Comparison of ENCODE assay signal across 1 cellular context in the genomic region with DNA sequence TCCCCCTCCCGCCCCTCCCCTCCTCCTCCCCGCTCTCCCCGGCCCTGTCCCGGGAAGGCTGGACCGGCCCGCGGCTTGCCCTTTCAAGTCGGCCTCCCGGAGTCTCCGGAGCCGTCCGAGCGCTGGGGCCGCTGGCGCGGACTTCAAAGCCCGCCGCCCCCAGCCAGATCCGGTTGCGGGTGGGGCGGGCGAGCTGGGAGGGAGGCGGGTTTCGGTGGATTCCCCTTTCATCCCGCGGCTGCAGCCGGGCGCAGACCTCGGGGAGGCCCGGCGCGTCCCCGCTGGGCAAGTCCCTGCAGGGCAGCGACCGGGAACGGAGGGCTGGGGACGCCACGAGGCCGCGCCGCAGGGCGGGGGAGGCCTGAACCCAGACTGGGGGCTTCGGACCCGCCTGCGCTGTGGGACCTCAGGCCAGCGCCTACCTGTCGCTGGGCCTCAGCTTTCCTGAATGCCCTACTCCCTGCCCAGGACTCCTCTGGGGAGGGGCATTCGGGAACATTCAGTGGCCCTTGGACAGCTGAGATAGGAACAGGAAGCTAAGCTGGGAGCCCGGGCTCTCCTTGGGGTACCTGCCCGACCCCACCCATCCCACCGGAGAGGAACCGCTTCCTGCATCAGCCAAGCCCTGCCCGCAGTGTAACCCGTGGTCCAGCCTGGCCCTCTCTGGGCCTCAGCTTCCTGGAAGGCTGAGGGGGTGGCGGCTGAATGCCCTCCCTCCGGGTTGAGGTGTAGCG.
TF ChIP-seq lines count a peak whose summit lies in the region.

No MANE protein-coding gene starts in this region.

TF ChIP-seq in HepG2, 621 proteins besides CTCF, POLR2A, EP300 and RAD21 (continues in another document):
- peak; percentile 41; the same call in 1 of the 2 replicates for TF ChIP-seq ZNF773 (CRISPR knock-in tag; IDR thresholded peaks at IDR 0.05; ENCODE audit: borderline replicate concordance)
- TF ChIP-seq POLR2AphosphoS2 (IDR thresholded peaks at IDR 0.05; ENCODE audit: low read depth, low read length), result no peak
- peak; percentile 60; the same call in 1 of the 2 replicates for TF ChIP-seq ZMYM3 (CRISPR knock-in tag; IDR thresholded peaks at IDR 0.05)
- TF ChIP-seq HNRNPK (IDR thresholded peaks at IDR 0.05; ENCODE audit: low read depth, low read length, poor library complexity, severe bottlenecking), result peak; percentile 97
- TF ChIP-seq ZNF720 (CRISPR knock-in tag; IDR thresholded peaks at IDR 0.05), result no peak
- TF ChIP-seq, protein P1, sequence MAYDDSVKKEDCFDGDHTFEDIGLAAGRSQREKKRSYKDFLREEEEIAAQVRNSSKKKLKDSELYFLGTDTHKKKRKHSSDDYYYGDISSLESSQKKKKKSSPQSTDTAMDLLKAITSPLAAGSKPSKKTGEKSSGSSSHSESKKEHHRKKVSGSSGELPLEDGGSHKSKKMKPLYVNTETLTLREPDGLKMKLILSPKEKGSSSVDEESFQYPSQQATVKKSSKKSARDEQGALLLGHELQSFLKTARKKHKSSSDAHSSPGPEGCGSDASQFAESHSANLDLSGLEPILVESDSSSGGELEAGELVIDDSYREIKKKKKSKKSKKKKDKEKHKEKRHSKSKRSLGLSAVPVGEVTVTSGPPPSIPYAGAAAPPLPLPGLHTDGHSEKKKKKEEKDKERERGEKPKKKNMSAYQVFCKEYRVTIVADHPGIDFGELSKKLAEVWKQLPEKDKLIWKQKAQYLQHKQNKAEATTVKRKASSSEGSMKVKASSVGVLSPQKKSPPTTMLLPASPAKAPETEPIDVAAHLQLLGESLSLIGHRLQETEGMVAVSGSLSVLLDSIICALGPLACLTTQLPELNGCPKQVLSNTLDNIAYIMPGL (CRISPR knock-in tag; IDR thresholded peaks at IDR 0.05; ENCODE audit: borderline replicate concordance in 1 of 2, low read depth in 1 of 2), result peak; percentile 58 to 71; a peak in 2 of 4 replicates
- TF ChIP-seq ATF7-NPFF (CRISPR knock-in tag; IDR thresholded peaks at IDR 0.05; ENCODE audit: low read depth), result no peak; the same call in 1 of the 2 replicates
- no peak for TF ChIP-seq NBN (conservative IDR thresholded peaks at IDR 0.05)
- TF ChIP-seq FLYWCH1 (CRISPR knock-in tag; IDR thresholded peaks at IDR 0.05), result peak; percentile 45; the same call in 1 of the 2 replicates
- TF ChIP-seq, protein P2, sequence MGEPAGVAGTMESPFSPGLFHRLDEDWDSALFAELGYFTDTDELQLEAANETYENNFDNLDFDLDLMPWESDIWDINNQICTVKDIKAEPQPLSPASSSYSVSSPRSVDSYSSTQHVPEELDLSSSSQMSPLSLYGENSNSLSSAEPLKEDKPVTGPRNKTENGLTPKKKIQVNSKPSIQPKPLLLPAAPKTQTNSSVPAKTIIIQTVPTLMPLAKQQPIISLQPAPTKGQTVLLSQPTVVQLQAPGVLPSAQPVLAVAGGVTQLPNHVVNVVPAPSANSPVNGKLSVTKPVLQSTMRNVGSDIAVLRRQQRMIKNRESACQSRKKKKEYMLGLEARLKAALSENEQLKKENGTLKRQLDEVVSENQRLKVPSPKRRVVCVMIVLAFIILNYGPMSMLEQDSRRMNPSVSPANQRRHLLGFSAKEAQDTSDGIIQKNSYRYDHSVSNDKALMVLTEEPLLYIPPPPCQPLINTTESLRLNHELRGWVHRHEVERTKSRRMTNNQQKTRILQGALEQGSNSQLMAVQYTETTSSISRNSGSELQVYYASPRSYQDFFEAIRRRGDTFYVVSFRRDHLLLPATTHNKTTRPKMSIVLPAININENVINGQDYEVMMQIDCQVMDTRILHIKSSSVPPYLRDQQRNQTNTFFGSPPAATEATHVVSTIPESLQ (CRISPR knock-in tag; conservative IDR thresholded peaks at IDR 0.05), result no peak
- TF ChIP-seq, protein P3, sequence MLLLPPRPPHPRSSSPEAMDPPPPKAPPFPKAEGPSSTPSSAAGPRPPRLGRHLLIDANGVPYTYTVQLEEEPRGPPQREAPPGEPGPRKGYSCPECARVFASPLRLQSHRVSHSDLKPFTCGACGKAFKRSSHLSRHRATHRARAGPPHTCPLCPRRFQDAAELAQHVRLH (CRISPR knock-in tag; IDR thresholded peaks at IDR 0.05; ENCODE audit: borderline replicate concordance, low read depth), result no peak; the same call in 1 of the 2 replicates
- peak; percentile 42; the same call in 1 of the 2 replicates for TF ChIP-seq ZNF232 (CRISPR knock-in tag; IDR thresholded peaks at IDR 0.05; ENCODE audit: borderline replicate concordance)
- no peak; the same call in 1 of the 2 replicates for TF ChIP-seq ZNF652 (CRISPR knock-in tag; IDR thresholded peaks at IDR 0.05; ENCODE audit: borderline replicate concordance, low read depth)
- peak; percentile 77; the same call in 1 of the 2 replicates for TF ChIP-seq MEIS1 (CRISPR knock-in tag; IDR thresholded peaks at IDR 0.05; ENCODE audit: borderline replicate concordance)
- TF ChIP-seq, protein P4, sequence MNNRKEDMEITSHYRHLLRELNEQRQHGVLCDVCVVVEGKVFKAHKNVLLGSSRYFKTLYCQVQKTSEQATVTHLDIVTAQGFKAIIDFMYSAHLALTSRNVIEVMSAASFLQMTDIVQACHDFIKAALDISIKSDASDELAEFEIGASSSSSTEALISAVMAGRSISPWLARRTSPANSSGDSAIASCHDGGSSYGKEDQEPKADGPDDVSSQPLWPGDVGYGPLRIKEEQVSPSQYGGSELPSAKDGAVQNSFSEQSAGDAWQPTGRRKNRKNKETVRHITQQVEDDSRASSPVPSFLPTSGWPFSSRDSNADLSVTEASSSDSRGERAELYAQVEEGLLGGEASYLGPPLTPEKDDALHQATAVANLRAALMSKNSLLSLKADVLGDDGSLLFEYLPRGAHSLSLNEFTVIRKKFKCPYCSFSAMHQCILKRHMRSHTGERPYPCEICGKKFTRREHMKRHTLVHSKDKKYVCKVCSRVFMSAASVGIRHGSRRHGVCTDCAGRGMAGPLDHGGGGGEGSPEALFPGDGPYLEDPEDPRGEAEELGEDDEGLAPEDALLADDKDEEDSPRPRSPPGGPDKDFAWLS (CRISPR knock-in tag; IDR thresholded peaks at IDR 0.05; ENCODE audit: borderline replicate concordance), result 0 out of 2 replicates have a peak, but pooled peaks have one; percentile 75
- TF ChIP-seq ZNF549 (CRISPR knock-in tag; IDR thresholded peaks at IDR 0.05), result no peak
- TF ChIP-seq ZNF589 (CRISPR knock-in tag; conservative IDR thresholded peaks at IDR 0.05), result peak; percentile 84; the same call in 1 of the 2 replicates
- no peak for TF ChIP-seq ZNF558 (CRISPR knock-in tag; IDR thresholded peaks at IDR 0.05; ENCODE audit: borderline replicate concordance)
- peak; percentile 86 for TF ChIP-seq HOXA3 (CRISPR knock-in tag; IDR thresholded peaks at IDR 0.05)
- TF ChIP-seq, protein P5, sequence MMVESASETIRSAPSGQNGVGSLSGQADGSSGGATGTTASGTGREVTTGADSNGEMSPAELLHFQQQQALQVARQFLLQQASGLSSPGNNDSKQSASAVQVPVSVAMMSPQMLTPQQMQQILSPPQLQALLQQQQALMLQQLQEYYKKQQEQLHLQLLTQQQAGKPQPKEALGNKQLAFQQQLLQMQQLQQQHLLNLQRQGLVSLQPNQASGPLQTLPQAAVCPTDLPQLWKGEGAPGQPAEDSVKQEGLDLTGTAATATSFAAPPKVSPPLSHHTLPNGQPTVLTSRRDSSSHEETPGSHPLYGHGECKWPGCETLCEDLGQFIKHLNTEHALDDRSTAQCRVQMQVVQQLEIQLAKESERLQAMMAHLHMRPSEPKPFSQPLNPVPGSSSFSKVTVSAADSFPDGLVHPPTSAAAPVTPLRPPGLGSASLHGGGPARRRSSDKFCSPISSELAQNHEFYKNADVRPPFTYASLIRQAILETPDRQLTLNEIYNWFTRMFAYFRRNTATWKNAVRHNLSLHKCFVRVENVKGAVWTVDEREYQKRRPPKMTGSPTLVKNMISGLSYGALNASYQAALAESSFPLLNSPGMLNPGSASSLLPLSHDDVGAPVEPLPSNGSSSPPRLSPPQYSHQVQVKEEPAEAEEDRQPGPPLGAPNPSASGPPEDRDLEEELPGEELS (CRISPR knock-in tag; IDR thresholded peaks at IDR 0.05), result peak; percentile 84
- TF ChIP-seq HMG20B (CRISPR knock-in tag; conservative IDR thresholded peaks at IDR 0.05), result peak; percentile 85; the same call in 1 of the 2 replicates
- TF ChIP-seq, protein P6, sequence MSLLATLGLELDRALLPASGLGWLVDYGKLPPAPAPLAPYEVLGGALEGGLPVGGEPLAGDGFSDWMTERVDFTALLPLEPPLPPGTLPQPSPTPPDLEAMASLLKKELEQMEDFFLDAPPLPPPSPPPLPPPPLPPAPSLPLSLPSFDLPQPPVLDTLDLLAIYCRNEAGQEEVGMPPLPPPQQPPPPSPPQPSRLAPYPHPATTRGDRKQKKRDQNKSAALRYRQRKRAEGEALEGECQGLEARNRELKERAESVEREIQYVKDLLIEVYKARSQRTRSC (CRISPR knock-in tag; IDR thresholded peaks at IDR 0.05; ENCODE audit: low read depth), result no peak
- TF ChIP-seq, protein P7, sequence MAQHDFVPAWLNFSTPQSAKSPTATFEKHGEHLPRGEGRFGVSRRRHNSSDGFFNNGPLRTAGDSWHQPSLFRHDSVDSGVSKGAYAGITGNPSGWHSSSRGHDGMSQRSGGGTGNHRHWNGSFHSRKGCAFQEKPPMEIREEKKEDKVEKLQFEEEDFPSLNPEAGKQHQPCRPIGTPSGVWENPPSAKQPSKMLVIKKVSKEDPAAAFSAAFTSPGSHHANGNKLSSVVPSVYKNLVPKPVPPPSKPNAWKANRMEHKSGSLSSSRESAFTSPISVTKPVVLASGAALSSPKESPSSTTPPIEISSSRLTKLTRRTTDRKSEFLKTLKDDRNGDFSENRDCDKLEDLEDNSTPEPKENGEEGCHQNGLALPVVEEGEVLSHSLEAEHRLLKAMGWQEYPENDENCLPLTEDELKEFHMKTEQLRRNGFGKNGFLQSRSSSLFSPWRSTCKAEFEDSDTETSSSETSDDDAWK (CRISPR knock-in tag; IDR thresholded peaks at IDR 0.05), result no peak
- peak; percentile 53; the same call in 1 of the 2 replicates for TF ChIP-seq PHF20 (CRISPR knock-in tag; IDR thresholded peaks at IDR 0.05)
- TF ChIP-seq ZNF749 (CRISPR knock-in tag; IDR thresholded peaks at IDR 0.05; ENCODE audit: borderline replicate concordance), result no peak
- TF ChIP-seq, protein P8, sequence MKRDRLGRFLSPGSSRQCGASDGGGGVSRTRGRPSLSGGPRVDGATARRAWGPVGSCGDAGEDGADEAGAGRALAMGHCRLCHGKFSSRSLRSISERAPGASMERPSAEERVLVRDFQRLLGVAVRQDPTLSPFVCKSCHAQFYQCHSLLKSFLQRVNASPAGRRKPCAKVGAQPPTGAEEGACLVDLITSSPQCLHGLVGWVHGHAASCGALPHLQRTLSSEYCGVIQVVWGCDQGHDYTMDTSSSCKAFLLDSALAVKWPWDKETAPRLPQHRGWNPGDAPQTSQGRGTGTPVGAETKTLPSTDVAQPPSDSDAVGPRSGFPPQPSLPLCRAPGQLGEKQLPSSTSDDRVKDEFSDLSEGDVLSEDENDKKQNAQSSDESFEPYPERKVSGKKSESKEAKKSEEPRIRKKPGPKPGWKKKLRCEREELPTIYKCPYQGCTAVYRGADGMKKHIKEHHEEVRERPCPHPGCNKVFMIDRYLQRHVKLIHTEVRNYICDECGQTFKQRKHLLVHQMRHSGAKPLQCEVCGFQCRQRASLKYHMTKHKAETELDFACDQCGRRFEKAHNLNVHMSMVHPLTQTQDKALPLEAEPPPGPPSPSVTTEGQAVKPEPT (CRISPR knock-in tag; IDR thresholded peaks at IDR 0.05; ENCODE audit: low read depth), result peak; percentile 59; the same call in 1 of the 2 replicates
- TF ChIP-seq ZFP36L2 (CRISPR knock-in tag; IDR thresholded peaks at IDR 0.05), result no peak
- peak; percentile 71; the same call in 1 of the 2 replicates for TF ChIP-seq ZNF775 (CRISPR knock-in tag; IDR thresholded peaks at IDR 0.05; ENCODE audit: borderline replicate concordance)
- TF ChIP-seq STAT5B (CRISPR knock-in tag; IDR thresholded peaks at IDR 0.05), result no peak
- peak; percentile 86 for TF ChIP-seq KDM4B (CRISPR knock-in tag; IDR thresholded peaks at IDR 0.05)
- peak; percentile 7; the same call in 1 of the 2 replicates for TF ChIP-seq GLI4 (CRISPR knock-in tag; IDR thresholded peaks at IDR 0.05; ENCODE audit: borderline replicate concordance)
- peak; percentile 68 for TF ChIP-seq PITX1 (CRISPR knock-in tag; IDR thresholded peaks at IDR 0.05)
- peak; percentile 98; the same call in 1 of the 2 replicates for TF ChIP-seq ZSCAN31 (CRISPR knock-in tag; IDR thresholded peaks at IDR 0.05; ENCODE audit: low read depth)
- TF ChIP-seq XRCC5 (optimal IDR thresholded peaks at IDR 0.05; ENCODE audit: low read length), result peak; percentile 68
- TF ChIP-seq, protein P9, sequence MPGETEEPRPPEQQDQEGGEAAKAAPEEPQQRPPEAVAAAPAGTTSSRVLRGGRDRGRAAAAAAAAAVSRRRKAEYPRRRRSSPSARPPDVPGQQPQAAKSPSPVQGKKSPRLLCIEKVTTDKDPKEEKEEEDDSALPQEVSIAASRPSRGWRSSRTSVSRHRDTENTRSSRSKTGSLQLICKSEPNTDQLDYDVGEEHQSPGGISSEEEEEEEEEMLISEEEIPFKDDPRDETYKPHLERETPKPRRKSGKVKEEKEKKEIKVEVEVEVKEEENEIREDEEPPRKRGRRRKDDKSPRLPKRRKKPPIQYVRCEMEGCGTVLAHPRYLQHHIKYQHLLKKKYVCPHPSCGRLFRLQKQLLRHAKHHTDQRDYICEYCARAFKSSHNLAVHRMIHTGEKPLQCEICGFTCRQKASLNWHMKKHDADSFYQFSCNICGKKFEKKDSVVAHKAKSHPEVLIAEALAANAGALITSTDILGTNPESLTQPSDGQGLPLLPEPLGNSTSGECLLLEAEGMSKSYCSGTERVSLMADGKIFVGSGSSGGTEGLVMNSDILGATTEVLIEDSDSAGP (CRISPR knock-in tag; IDR thresholded peaks at IDR 0.05; ENCODE audit: borderline replicate concordance), result peak; percentile 84; the same call in 1 of the 2 replicates
- TF ChIP-seq PRMT3 (CRISPR knock-in tag; IDR thresholded peaks at IDR 0.05; ENCODE audit: borderline replicate concordance, low read depth), result 0 out of 2 replicates have a peak, but pooled peaks have one; percentile 47
- TF ChIP-seq, protein P10, sequence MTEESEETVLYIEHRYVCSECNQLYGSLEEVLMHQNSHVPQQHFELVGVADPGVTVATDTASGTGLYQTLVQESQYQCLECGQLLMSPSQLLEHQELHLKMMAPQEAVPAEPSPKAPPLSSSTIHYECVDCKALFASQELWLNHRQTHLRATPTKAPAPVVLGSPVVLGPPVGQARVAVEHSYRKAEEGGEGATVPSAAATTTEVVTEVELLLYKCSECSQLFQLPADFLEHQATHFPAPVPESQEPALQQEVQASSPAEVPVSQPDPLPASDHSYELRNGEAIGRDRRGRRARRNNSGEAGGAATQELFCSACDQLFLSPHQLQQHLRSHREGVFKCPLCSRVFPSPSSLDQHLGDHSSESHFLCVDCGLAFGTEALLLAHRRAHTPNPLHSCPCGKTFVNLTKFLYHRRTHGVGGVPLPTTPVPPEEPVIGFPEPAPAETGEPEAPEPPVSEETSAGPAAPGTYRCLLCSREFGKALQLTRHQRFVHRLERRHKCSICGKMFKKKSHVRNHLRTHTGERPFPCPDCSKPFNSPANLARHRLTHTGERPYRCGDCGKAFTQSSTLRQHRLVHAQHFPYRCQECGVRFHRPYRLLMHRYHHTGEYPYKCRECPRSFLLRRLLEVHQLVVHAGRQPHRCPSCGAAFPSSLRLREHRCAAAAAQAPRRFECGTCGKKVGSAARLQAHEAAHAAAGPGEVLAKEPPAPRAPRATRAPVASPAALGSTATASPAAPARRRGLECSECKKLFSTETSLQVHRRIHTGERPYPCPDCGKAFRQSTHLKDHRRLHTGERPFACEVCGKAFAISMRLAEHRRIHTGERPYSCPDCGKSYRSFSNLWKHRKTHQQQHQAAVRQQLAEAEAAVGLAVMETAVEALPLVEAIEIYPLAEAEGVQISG (CRISPR knock-in tag; IDR thresholded peaks at IDR 0.05), result peak; percentile 84
- TF ChIP-seq NRL (CRISPR knock-in tag; IDR thresholded peaks at IDR 0.05; ENCODE audit: borderline replicate concordance), result peak; percentile 16; the same call in 1 of the 2 replicates
- peak; percentile 93; the same call in 1 of the 2 replicates for TF ChIP-seq KDM3A (CRISPR knock-in tag; IDR thresholded peaks at IDR 0.05; ENCODE audit: low read depth)
- TF ChIP-seq ZNF274 (CRISPR knock-in tag; IDR thresholded peaks at IDR 0.05), result peak; percentile 18; the same call in 1 of the 2 replicates
- TF ChIP-seq ZNF292 (CRISPR knock-in tag; IDR thresholded peaks at IDR 0.05; ENCODE audit: borderline replicate concordance, low read depth), result no peak; the same call in 1 of the 2 replicates
